In the genomic region with DNA sequence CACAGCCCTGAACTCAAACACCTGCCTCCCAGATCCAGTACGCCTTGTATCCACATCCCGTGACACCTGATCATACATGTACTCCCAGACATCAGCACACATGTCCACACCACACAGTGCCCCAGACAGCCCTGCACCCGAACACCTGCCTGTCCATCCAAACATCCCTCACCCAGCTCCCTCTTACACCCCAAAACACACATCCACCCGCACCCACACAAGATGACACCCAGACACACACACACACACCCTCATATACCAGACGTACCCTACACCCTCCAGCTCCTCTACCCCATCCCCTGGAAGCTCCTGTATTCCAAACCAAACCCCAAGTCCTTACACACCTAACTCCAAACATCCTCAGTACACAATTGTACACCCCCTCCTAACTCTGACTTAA, we compare ENCODE assay signal across 8 cellular contexts. TPM values are rescaled to one million over a fixed set of nuclear protein-coding genes. Genes with fewer than 3 reads are reported as not detected.
DNase-seq lines count a peak whose midpoint lies in the region; ATAC-seq, FAIRE-seq and TF ChIP-seq lines count a peak whose summit lies in the region.

No MANE protein-coding gene starts in this region.

- H3K27ac Mint-ChIP-seq in stimulated activated memory B cell treated with anti-CD40 and anti-IgM and Interleukin-4, amounts not matched to agents 10 μg/mL and 1 μg/mL and 100 μg/mL, for 72 hours: peak overlapping the region; percentile 3

- H2AFZ ChIP-seq in IMR-90 (replicated peaks; ENCODE audit: low read length, poor library complexity) (peak overlapping the region; percentile 98), keratinocyte (ENCODE audit: control insufficient read depth, low read length) (no peak overlapping the region)

- H3K4me1 Mint-ChIP-seq in stimulated activated memory B cell treated with anti-CD40 and anti-IgM and Interleukin-4, amounts not matched to agents 10 μg/mL and 1 μg/mL and 100 μg/mL, for 72 hours: peaks cover 33% of the 10 kb centered on the region

- peak overlapping the region; percentile 55 for H3K4me3 Mint-ChIP-seq in stimulated activated memory B cell treated with anti-CD40 and anti-IgM and Interleukin-4, amounts not matched to agents 10 μg/mL and 1 μg/mL and 100 μg/mL, for 72 hours

- H3K9me3 ChIP-seq in IMR-90 (ENCODE audit: control insufficient read depth, insufficient read depth, low read length): no peaks in the 10 kb centered on the region
- H3K9me3 ChIP-seq in keratinocyte (ENCODE audit: control insufficient read depth, low read depth, low read length): no peaks in the 10 kb centered on the region

- no peaks in the 10 kb centered on the region for H3K79me2 ChIP-seq in keratinocyte (ENCODE audit: control insufficient read depth, insufficient read depth, low read length)

- peak overlapping the region; percentile 14; the same call in 1 of the 2 replicates for H2BK120ac ChIP-seq in IMR-90 (ENCODE audit: low read depth, low read length)

- ATAC-seq in IMR-90 (ENCODE audit: low read depth) (no peak; the same call in 1 of the 2 replicates), HG03457 (IDR thresholded peaks at IDR 0.05; ENCODE audit: unreplicated experiment) (no peak)
- ATAC-seq in stimulated activated memory B cell treated with anti-CD40 and anti-IgM and Interleukin-4, amounts not matched to agents 10 μg/mL and 1 μg/mL and 100 μg/mL, for 72 hours: no peak

- H3K9me1 ChIP-seq in IMR-90 (ENCODE audit: insufficient read depth, low read length) (peaks cover 28% of the 10 kb centered on the region), keratinocyte (ENCODE audit: control insufficient read depth, extremely low read depth, insufficient read depth, low read length) (no peaks in the 10 kb centered on the region)

- H3K56ac ChIP-seq in IMR-90 (ENCODE audit: extremely low read depth, insufficient read depth, low read length): peak overlapping the region; percentile 29; the same call in 1 of the 2 replicates

- peak overlapping the region; percentile 63 for H3K9ac ChIP-seq in IMR-90 (ENCODE audit: low read depth, low read length)
- H3K9ac ChIP-seq in keratinocyte (ENCODE audit: control insufficient read depth, extremely low read depth, insufficient read depth, low read length): peak overlapping the region; percentile 29

- peak overlapping the region; percentile 73 to 76; a peak in 3 of 4 replicates for H4K8ac ChIP-seq in IMR-90 (ENCODE audit: low read depth in 2 of 2, low read length in 2 of 2)

- H3K4ac ChIP-seq in IMR-90 (ENCODE audit: low read depth, low read length): peak overlapping the region; percentile 12

- peaks cover 1% of the 10 kb centered on the region; the same call in 1 of the 2 replicates for H3K36me3 ChIP-seq in IMR-90 (ENCODE audit: control insufficient read depth, insufficient read depth, low read length)
- H3K36me3 ChIP-seq in keratinocyte (ENCODE audit: control insufficient read depth in 2 of 2, extremely low read depth in 1 of 2, insufficient read depth in 2 of 2, low read length in 2 of 2): no peaks in the 10 kb centered on the region

- no peak for TF ChIP-seq POLR2A in IMR-90 (IDR thresholded peaks at IDR 0.05; ENCODE audit: low read depth, low read length)

- H3K27me3 Mint-ChIP-seq in stimulated activated memory B cell treated with anti-CD40 and anti-IgM and Interleukin-4, amounts not matched to agents 10 μg/mL and 1 μg/mL and 100 μg/mL, for 72 hours: peaks cover 20% of the 10 kb centered on the region

- H3K27me3 ChIP-seq in IMR-90 (ENCODE audit: control insufficient read depth, insufficient read depth, low read length) (no peaks in the 10 kb centered on the region), keratinocyte (ENCODE audit: control insufficient read depth, extremely low read depth, insufficient read depth, low read length) (peaks cover 5% of the 10 kb centered on the region)

- H2BK5ac ChIP-seq in IMR-90 (ENCODE audit: low read depth, low read length, poor library complexity, severe bottlenecking): peak overlapping the region; percentile 40

- dilution Hi-C loops in IMR-90 (cut with HindIII; ENCODE audit: low sequenced_read_pairs, unreplicated experiment): no loop called here
- dilution Hi-C loops in keratinocyte (cut with MboI; ENCODE audit: extremely low pct_ligation_motif_present, low sequenced_read_pairs): no loop called here

- H4K5ac ChIP-seq in IMR-90 (ENCODE audit: low read depth, low read length): 0 out of 2 replicates have a peak overlapping the region, but pooled peaks have one; percentile 25

- H3K4me2 ChIP-seq in IMR-90 (ENCODE audit: low read depth, low read length) (peak overlapping the region; percentile 97), keratinocyte (ENCODE audit: control insufficient read depth, extremely low read depth, insufficient read depth, low read depth, low read length) (peak overlapping the region; percentile 79)

- peak overlapping the region; percentile 60; the same call in 1 of the 2 replicates for H3K23ac ChIP-seq in IMR-90 (ENCODE audit: low read depth, low read length)

- H3K9me3 Mint-ChIP-seq in stimulated activated memory B cell treated with anti-CD40 and anti-IgM and Interleukin-4, amounts not matched to agents 10 μg/mL and 1 μg/mL and 100 μg/mL, for 72 hours: no peaks in the 10 kb centered on the region

- peaks cover 27% of the 10 kb centered on the region for H3K4me1 ChIP-seq in IMR-90 (ENCODE audit: control insufficient read depth, insufficient read depth, low read length)
- peaks cover 5% of the 10 kb centered on the region for H3K4me1 ChIP-seq in keratinocyte (ENCODE audit: control insufficient read depth, extremely low read depth, insufficient read depth, low read length)

- FAIRE-seq in keratinocyte (lab: Jason Lieb, UNC): no peak

- no peak for TF ChIP-seq RAD21 in IMR-90 (IDR thresholded peaks at IDR 0.05; ENCODE audit: low read length)

- TF ChIP-seq CTCF in IMR-90 (conservative IDR thresholded peaks at IDR 0.05; ENCODE audit: low read depth, low read length): no peak
- TF ChIP-seq CTCF in keratinocyte (optimal IDR thresholded peaks at IDR 0.05 in 1 of 3, IDR thresholded peaks at IDR 0.05 in 1 of 3, conservative IDR thresholded peaks at IDR 0.05 in 1 of 3; ENCODE audit: extremely low read depth in 1 of 3, insufficient read depth in 2 of 3, low read length in 3 of 3): no peak

- CTCF ChIA-PET in IMR-90 (lab: Yijun Ruan, JAX): no interaction called here

- peak overlapping the region; percentile 72 for H3K4me3 ChIP-seq in IMR-90 (ENCODE audit: insufficient read depth, low read depth, low read length)
- peak overlapping the region; percentile 33 to 63 (median 36) for H3K4me3 ChIP-seq in keratinocyte (ENCODE audit: control insufficient read depth in 2 of 3, extremely low read depth in 1 of 3, insufficient read depth in 2 of 3, low read depth in 1 of 3, low read length in 3 of 3)

- 0 out of 3 replicates have a peak overlapping the region, but pooled peaks have one; percentile 48 for H2BK15ac ChIP-seq in IMR-90 (ENCODE audit: low read depth, low read length)

- in situ Hi-C loops in IMR-90 (cut with MboI; ENCODE audit: low sequenced_read_pairs): no loop called here

- WGBS in IMR-90 (ENCODE audit: extremely low coverage in 2 of 2, insufficient read length in 1 of 2), 2 experiments: 68% methylated on average over 5 of the region's 5 CpGs; no CpG with 5 or more reads in 1 of the 2 experiments

- BruUV-seq in IMR-90 (replicated peaks; lab: Mats Ljungman, UMichigan): no TSS peak

- peak overlapping the region; percentile 87 for H2AK9ac ChIP-seq in IMR-90 (replicated peaks; ENCODE audit: low read depth, low read length, poor library complexity)

- H3K27ac ChIP-seq in IMR-90 (ENCODE audit: insufficient read depth, low read length) (peak overlapping the region; percentile 46; the same call in 1 of the 2 replicates), angular gyrus (ENCODE audit: low read depth, low read length) (peak overlapping the region; percentile 89), keratinocyte (ENCODE audit: control insufficient read depth, insufficient read depth, low read length) (no peak overlapping the region)

- POLR2A ChIA-PET in IMR-90 (lab: Charles Lee; ENCODE audit: unreplicated experiment): no interaction called here

- H2AK5ac ChIP-seq in IMR-90 (ENCODE audit: low read depth, low read length): peak overlapping the region; percentile 96

- intact Hi-C loops in IMR-90 (cut with micrococcal nuclease): no loop called here

- 0 out of 2 replicates have a peak overlapping the region, but pooled peaks have one; percentile 16 for H4K91ac ChIP-seq in IMR-90 (ENCODE audit: insufficient read depth, low read depth, low read length)

- H4K20me1 ChIP-seq in IMR-90 (ENCODE audit: insufficient read depth, low read length): peaks cover 8% of the 10 kb centered on the region; the same call in 1 of the 2 replicates
- no peaks in the 10 kb centered on the region for H4K20me1 ChIP-seq in keratinocyte (ENCODE audit: control insufficient read depth, extremely low read depth, insufficient read depth, low read length)

- H3K36me3 Mint-ChIP-seq in stimulated activated memory B cell treated with anti-CD40 and anti-IgM and Interleukin-4, amounts not matched to agents 10 μg/mL and 1 μg/mL and 100 μg/mL, for 72 hours: peaks cover 5% of the 10 kb centered on the region

- peak overlapping the region; percentile 85; the same call in 1 of the 2 replicates for H3K14ac ChIP-seq in IMR-90 (replicated peaks; ENCODE audit: low read depth, low read length)

- no peak overlapping the region for H3K18ac ChIP-seq in IMR-90 (ENCODE audit: low read depth, low read length)

- H3K79me1 ChIP-seq in IMR-90 (ENCODE audit: low read depth in 1 of 2, low read length in 2 of 2): peaks cover 16 to 48% of the 10 kb centered on the region in 2 experiments; a peak in 3 of 4 replicates

- DNase-seq in IMR-90 (no peak), keratinocyte (ENCODE audit: low read depth, low spot score) (no peak), NCI-H187 (lab: John Stamatoyannopoulos, UW) (no peak), SHP77 (lab: John Stamatoyannopoulos, UW) (no peak), NCI-H1092 (lab: John Stamatoyannopoulos, UW) (no peak)

- no peak overlapping the region for H2BK20ac ChIP-seq in IMR-90 (ENCODE audit: low read depth, low read length)

RNA-seq across cellular contexts. Expression of a gene that starts 0.7 kb away (rescaled TPM):
- total RNA-seq in IMR-90 (2012; rRNA removed): 28.9 and 33.3 TPM in 2 replicates
- polyA plus RNA-seq in IMR-90 (2012; rRNA removed): 36.4 and 41.2 TPM in 2 replicates
- polyA plus RNA-seq in IMR-90 (2012; cell fraction: cytosol; rRNA removed): 41.3 and 45.9 TPM in 2 replicates
- 22.2 and 41.7 TPM in 2 replicates for polyA plus RNA-seq in IMR-90 (2012; cell fraction: nucleus; rRNA removed; ENCODE audit: low replicate concordance)
- polyA plus RNA-seq in keratinocyte: 1.1 to 2.4 TPM (median 2.3 TPM) in 3 replicates
- polyA plus RNA-seq in keratinocyte (2011; ENCODE audit: low read depth): 0.80 TPM
- 0.90 and 1.4 TPM in 2 replicates for polyA plus RNA-seq in keratinocyte (2011; cell fraction: cytosol; rRNA removed)
- 1.1 and 1.5 TPM in 2 replicates for polyA plus RNA-seq in keratinocyte (2011; cell fraction: nucleus; rRNA removed)
- polyA plus RNA-seq in keratinocyte (2012; ENCODE audit: low replicate concordance): 0.35 and 2.7 TPM in 2 replicates
- 0.66 to 1.4 TPM (median 1.1 TPM) in 3 replicates for polyA minus RNA-seq in keratinocyte
- 2.9 TPM for polyA minus RNA-seq in keratinocyte (2011; cell fraction: cytosol; rRNA and poly(A)+ RNA removed)
- polyA minus RNA-seq in keratinocyte (2011; cell fraction: nucleus; rRNA and poly(A)+ RNA removed): 0.63 and 0.85 TPM in 2 replicates

RNA-seq across cellular contexts. Expression of a gene that starts 19.3 kb away (rescaled TPM):
- 14.9 and 15.8 TPM in 2 replicates for total RNA-seq in IMR-90 (2012; rRNA removed)
- 25.6 and 28.2 TPM in 2 replicates for polyA plus RNA-seq in IMR-90 (2012; rRNA removed)
- 24.6 and 29.1 TPM in 2 replicates for polyA plus RNA-seq in IMR-90 (2012; cell fraction: cytosol; rRNA removed)
- polyA plus RNA-seq in IMR-90 (2012; cell fraction: nucleus; rRNA removed; ENCODE audit: low replicate concordance): 30.2 and 34.3 TPM in 2 replicates
- 14.5 to 17.5 TPM (median 14.6 TPM) in 3 replicates for polyA plus RNA-seq in keratinocyte
- polyA plus RNA-seq in keratinocyte (2011; ENCODE audit: low read depth): 3.0 TPM
- polyA plus RNA-seq in keratinocyte (2011; cell fraction: cytosol; rRNA removed): 8.2 and 12.8 TPM in 2 replicates
- 10.2 and 13.8 TPM in 2 replicates for polyA plus RNA-seq in keratinocyte (2011; cell fraction: nucleus; rRNA removed)
- polyA plus RNA-seq in keratinocyte (2012; ENCODE audit: low replicate concordance): 3.7 and 10.8 TPM in 2 replicates
- polyA minus RNA-seq in keratinocyte: 21.7 to 51.1 TPM (median 23.2 TPM) in 3 replicates
- 17.1 TPM for polyA minus RNA-seq in keratinocyte (2011; cell fraction: cytosol; rRNA and poly(A)+ RNA removed)
- 10.0 and 10.2 TPM in 2 replicates for polyA minus RNA-seq in keratinocyte (2011; cell fraction: nucleus; rRNA and poly(A)+ RNA removed)

RNA-seq across cellular contexts. Expression of a gene that starts 23.3 kb away (rescaled TPM):
- total RNA-seq in IMR-90 (2012; rRNA removed): 69.7 and 83.0 TPM in 2 replicates
- polyA plus RNA-seq in IMR-90 (2012; rRNA removed): 68.0 and 69.7 TPM in 2 replicates
- 67.8 and 79.3 TPM in 2 replicates for polyA plus RNA-seq in IMR-90 (2012; cell fraction: cytosol; rRNA removed)
- 37.7 and 38.4 TPM in 2 replicates for polyA plus RNA-seq in IMR-90 (2012; cell fraction: nucleus; rRNA removed; ENCODE audit: low replicate concordance)
- 29.6 to 43.7 TPM (median 38.3 TPM) in 3 replicates for polyA plus RNA-seq in keratinocyte
- 29.1 TPM for polyA plus RNA-seq in keratinocyte (2011; ENCODE audit: low read depth)
- polyA plus RNA-seq in keratinocyte (2011; cell fraction: cytosol; rRNA removed): 27.7 and 44.7 TPM in 2 replicates
- polyA plus RNA-seq in keratinocyte (2011; cell fraction: nucleus; rRNA removed): 22.5 and 30.1 TPM in 2 replicates
- polyA plus RNA-seq in keratinocyte (2012; ENCODE audit: low replicate concordance): 22.4 and 43.5 TPM in 2 replicates
- 33.0 to 59.8 TPM (median 45.4 TPM) in 3 replicates for polyA minus RNA-seq in keratinocyte
- 60.4 TPM for polyA minus RNA-seq in keratinocyte (2011; cell fraction: cytosol; rRNA and poly(A)+ RNA removed)
- polyA minus RNA-seq in keratinocyte (2011; cell fraction: nucleus; rRNA and poly(A)+ RNA removed): 14.5 and 16.8 TPM in 2 replicates

RNA-seq across cellular contexts. Expression of a gene that starts 23.9 kb away (rescaled TPM):
- total RNA-seq in IMR-90 (2012; rRNA removed): 383 and 405 TPM in 2 replicates
- polyA plus RNA-seq in IMR-90 (2012; rRNA removed) (160 and 188 TPM in 2 replicates), keratinocyte (161 to 325 TPM (median 173 TPM) in 3 replicates)
- polyA plus RNA-seq in IMR-90 (2012; cell fraction: cytosol; rRNA removed): 123 and 177 TPM in 2 replicates
- 64.3 and 102 TPM in 2 replicates for polyA plus RNA-seq in IMR-90 (2012; cell fraction: nucleus; rRNA removed; ENCODE audit: low replicate concordance)
- 36.1 TPM for polyA plus RNA-seq in keratinocyte (2011; ENCODE audit: low read depth)
- polyA plus RNA-seq in keratinocyte (2011; cell fraction: cytosol; rRNA removed): 177 and 220 TPM in 2 replicates
- polyA plus RNA-seq in keratinocyte (2011; cell fraction: nucleus; rRNA removed): 75.3 and 80.5 TPM in 2 replicates
- 97.9 and 190 TPM in 2 replicates for polyA plus RNA-seq in keratinocyte (2012; ENCODE audit: low replicate concordance)
- polyA minus RNA-seq in keratinocyte: 72.0 to 216 TPM (median 199 TPM) in 3 replicates
- polyA minus RNA-seq in keratinocyte (2011; cell fraction: cytosol; rRNA and poly(A)+ RNA removed): 341 TPM
- 53.3 and 77.0 TPM in 2 replicates for polyA minus RNA-seq in keratinocyte (2011; cell fraction: nucleus; rRNA and poly(A)+ RNA removed)

RNA-seq across cellular contexts. Expression of a gene that starts 37.5 kb away (rescaled TPM):
- total RNA-seq in IMR-90 (2012; rRNA removed): 15.6 and 16.4 TPM in 2 replicates
- polyA plus RNA-seq in IMR-90 (2012; rRNA removed): 13.6 and 15.1 TPM in 2 replicates
- polyA plus RNA-seq in IMR-90 (2012; cell fraction: cytosol; rRNA removed): 7.4 and 8.8 TPM in 2 replicates
- 24.9 and 42.4 TPM in 2 replicates for polyA plus RNA-seq in IMR-90 (2012; cell fraction: nucleus; rRNA removed; ENCODE audit: low replicate concordance)
- polyA plus RNA-seq in keratinocyte: 7.9 to 9.4 TPM (median 8.0 TPM) in 3 replicates
- 5.5 TPM for polyA plus RNA-seq in keratinocyte (2011; ENCODE audit: low read depth)
- polyA plus RNA-seq in keratinocyte (2011; cell fraction: cytosol; rRNA removed): 4.2 and 7.7 TPM in 2 replicates
- 17.4 and 18.5 TPM in 2 replicates for polyA plus RNA-seq in keratinocyte (2011; cell fraction: nucleus; rRNA removed)
- 7.4 and 10.5 TPM in 2 replicates for polyA plus RNA-seq in keratinocyte (2012; ENCODE audit: low replicate concordance)
- polyA minus RNA-seq in keratinocyte: 8.9 to 22.7 TPM (median 11.3 TPM) in 3 replicates
- 10.2 TPM for polyA minus RNA-seq in keratinocyte (2011; cell fraction: cytosol; rRNA and poly(A)+ RNA removed)
- 12.1 and 14.5 TPM in 2 replicates for polyA minus RNA-seq in keratinocyte (2011; cell fraction: nucleus; rRNA and poly(A)+ RNA removed)

Comparison
In these comparisons a context has a peak if more than half of its experiments do, and no peak if none do; other contexts are left out.
1. RNA of a gene that starts 0.7 kb away (polyA plus RNA-seq): 22.2 to 45.9 TPM in IMR-90; 0.35 to 2.7 TPM in keratinocyte; every median in the first group is over 4 times any median in the second.